ENCODE assay signal across 1 cellular context in the genomic region with DNA sequence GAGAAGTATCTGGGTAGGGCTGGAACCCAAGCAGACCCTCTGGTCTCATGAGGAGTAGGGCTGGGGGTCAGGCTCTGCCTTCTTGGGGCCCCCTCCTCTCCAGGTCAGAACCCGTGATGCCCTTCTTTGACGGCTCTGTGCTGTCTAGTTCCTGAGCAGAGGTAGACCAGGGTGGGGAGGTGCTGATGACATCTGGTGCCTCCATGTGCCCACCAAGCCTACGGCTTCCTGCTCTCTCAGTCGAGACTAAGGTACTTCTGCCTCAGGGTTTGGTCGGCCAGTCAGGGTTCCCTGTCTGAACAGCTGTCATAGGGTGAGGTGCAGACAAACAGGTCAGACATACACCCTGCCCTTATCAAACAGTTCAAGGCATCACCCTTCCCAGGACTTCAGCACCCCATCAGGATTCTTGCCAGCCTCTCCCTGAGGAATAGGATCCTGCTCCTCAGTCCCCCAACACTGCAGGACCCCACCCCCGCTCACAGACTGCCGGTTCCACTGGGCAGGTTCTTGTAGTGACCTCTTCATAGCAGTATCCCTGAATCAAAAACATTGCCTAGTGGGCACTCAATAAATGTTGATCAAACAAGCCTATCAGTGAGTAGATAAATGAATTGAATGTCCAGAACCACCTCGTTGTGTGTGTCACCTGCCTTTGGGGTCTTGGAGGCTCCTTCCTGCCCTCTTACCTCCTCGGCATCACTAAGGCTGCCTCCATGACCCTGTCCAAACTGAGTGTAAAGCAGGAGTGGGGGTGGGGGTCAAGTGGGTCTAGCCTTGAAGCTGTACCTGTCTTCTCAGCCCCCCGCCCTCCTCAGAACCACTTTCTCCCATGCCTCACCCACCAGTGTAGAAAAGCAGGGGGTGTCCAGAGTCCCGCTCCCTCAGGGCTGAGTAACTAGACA.
TF ChIP-seq lines count a peak whose summit lies in the region.

No MANE protein-coding gene starts in this region.

TF ChIP-seq in H1, 55 proteins besides CTCF, POLR2A, EP300 and RAD21 (continued from another document):
- no peak for TF ChIP-seq SIN3A (conservative IDR thresholded peaks at IDR 0.05 in 1 of 2, IDR thresholded peaks at IDR 0.05 in 1 of 2; ENCODE audit: low read depth in 1 of 2, low read length in 2 of 2)
- no peak for TF ChIP-seq ZNF274 (IDR thresholded peaks at IDR 0.05; ENCODE audit: borderline replicate concordance, extremely low read depth, low read length)
- no peak for TF ChIP-seq CREB1 (IDR thresholded peaks at IDR 0.05)
- TF ChIP-seq RNF2 (IDR thresholded peaks at IDR 0.05; ENCODE audit: borderline replicate concordance, low read depth, low read length, missing control alignments, poor library complexity, severe bottlenecking) = no peak
- TF ChIP-seq KDM1A (IDR thresholded peaks at IDR 0.05; ENCODE audit: borderline replicate concordance, low read length) = no peak
